13 cellular contexts compared by ENCODE assay signal in the genomic region with DNA sequence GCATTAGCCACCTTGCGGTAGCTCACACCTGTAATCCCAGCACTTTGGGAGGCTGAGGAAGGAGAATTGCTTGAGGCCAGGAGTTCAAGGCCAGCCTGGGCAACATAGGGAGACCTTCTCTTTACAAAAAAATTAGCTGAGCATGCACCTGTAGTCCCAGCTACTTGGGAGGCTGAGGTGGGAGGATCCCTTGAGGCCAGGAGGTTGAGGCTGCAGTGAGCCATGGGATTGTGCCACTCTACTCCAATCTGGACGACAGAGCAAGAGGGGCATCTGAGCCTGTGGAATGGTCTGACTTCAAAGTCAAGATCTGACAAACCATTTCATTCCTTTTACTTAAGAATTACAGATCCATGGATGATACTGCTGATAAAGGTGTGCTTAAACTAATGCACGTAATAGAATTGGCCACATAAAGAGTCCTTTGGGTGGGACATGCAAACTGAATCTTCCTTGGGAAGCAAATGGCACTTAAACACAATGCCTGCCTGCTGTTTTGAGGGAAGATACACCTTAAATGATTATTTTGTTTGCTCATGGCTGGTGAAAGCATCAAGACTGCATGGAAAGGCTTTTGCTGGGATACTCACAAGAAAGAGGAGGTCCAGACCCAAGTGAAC. TPM values are rescaled to one million over a fixed set of nuclear protein-coding genes. Genes with fewer than 3 reads are reported as not detected.
A peak's percentile ranks its signal among the peaks of the same experiment; 100 is the strongest.
DNase-seq lines count a peak whose midpoint lies in the region; ATAC-seq, FAIRE-seq and TF ChIP-seq lines count a peak whose summit lies in the region.
"Had no signal": no experiment of that assay in that cellular context is flagged by ENCODE, and none has a peak within 500 bp of the region (broad histone marks: within the 10 kb centered on the region; RNA-seq: fewer than 3 reads in every experiment).

No MANE protein-coding gene starts in this region.

- DNase-seq in left ventricle myocardium superior (peak; percentile 6), cardiac septum (ENCODE audit: low spot score) (no peak), GM12892 (ENCODE audit: insufficient read length) (no peak), mesenteric fat pad (ENCODE audit: low spot score) (peak; percentile 20), upper lobe of right lung (peak; percentile 5), midbrain (lab: John Stamatoyannopoulos, UW) (no peak)
- no peak for DNase-seq in activated T-cell treated with anti-CD3 and anti-CD28 coated beads, Interleukin-2, amount 50 U/mL, for 24 hours
- DNase-seq: DMS53, GM23248 had no signal

- no peaks in the 10 kb centered on the region for H3K27me3 Mint-ChIP-seq in activated T-cell treated with anti-CD3 and anti-CD28 coated beads, Interleukin-2, amount 50 U/mL, for 24 hours

- peaks cover 14% of the 10 kb centered on the region for H3K4me1 ChIP-seq in upper lobe of right lung

- TF ChIP-seq POLR2A in GM12892 (IDR thresholded peaks at IDR 0.05; ENCODE audit: low read depth, low read length): no peak

- ATAC-seq in left ventricle myocardium superior (no peak), upper lobe of right lung (no peak)
- ATAC-seq: GM12878, HCT116 had no signal

- no peak overlapping the region for H3K4me3 ChIP-seq in upper lobe of right lung
- H3K4me3 ChIP-seq: GM12878, GM23248 had no signal

- no peak for TF ChIP-seq CTCF in upper lobe of right lung (IDR thresholded peaks at IDR 0.05)

- intact Hi-C loops in left ventricle myocardium superior (cut with micrococcal nuclease) (no loop called here), cardiac septum (cut with DNase I) (no loop called here), upper lobe of right lung (cut with DNase I) (no loop called here)

- H3K4me3 Mint-ChIP-seq in activated T-cell treated with anti-CD3 and anti-CD28 coated beads, Interleukin-2, amount 50 U/mL, for 24 hours: no peak overlapping the region

- no peak overlapping the region for H3K27ac Mint-ChIP-seq in activated T-cell treated with anti-CD3 and anti-CD28 coated beads, Interleukin-2, amount 50 U/mL, for 24 hours

- H3K9me3 Mint-ChIP-seq in activated T-cell treated with anti-CD3 and anti-CD28 coated beads, Interleukin-2, amount 50 U/mL, for 24 hours: no peaks in the 10 kb centered on the region

- no peak overlapping the region for H3K27ac ChIP-seq in upper lobe of right lung
- H3K27ac ChIP-seq: GM23248 had no signal

- peak; percentile 54 for FAIRE-seq in GM12892 (lab: Jason Lieb, UNC)
- FAIRE-seq: GM12878, H54, HTR-8/SVneo had no signal

- peaks cover 20% of the 10 kb centered on the region for H3K4me1 Mint-ChIP-seq in activated T-cell treated with anti-CD3 and anti-CD28 coated beads, Interleukin-2, amount 50 U/mL, for 24 hours (ENCODE audit: low read depth)

- no peaks in the 10 kb centered on the region for H3K27me3 ChIP-seq in upper lobe of right lung

- H3K36me3 Mint-ChIP-seq in activated T-cell treated with anti-CD3 and anti-CD28 coated beads, Interleukin-2, amount 50 U/mL, for 24 hours (ENCODE audit: low read depth): peaks cover 51% of the 10 kb centered on the region

- H3K9me3 ChIP-seq in upper lobe of right lung: no peaks in the 10 kb centered on the region

- H3K36me3 ChIP-seq in upper lobe of right lung: peaks cover 17% of the 10 kb centered on the region

RNA-seq across cellular contexts. Expression of a gene that starts 2.5 kb away (rescaled TPM):
- total RNA-seq in left ventricle myocardium superior: 20.8 TPM
- total RNA-seq in cardiac septum: 19.0 TPM
- polyA plus RNA-seq in GM12892 (2012; ENCODE audit: missing spikeins): 4.4 TPM
- total RNA-seq in mesenteric fat pad: 9.8 TPM
- total RNA-seq in upper lobe of right lung: 8.5 TPM

RNA-seq across cellular contexts. Expression of a gene that starts 47.0 kb away (rescaled TPM):
- total RNA-seq in left ventricle myocardium superior (3.8 TPM), cardiac septum (4.0 TPM), mesenteric fat pad (7.5 TPM), upper lobe of right lung (4.9 TPM)
- 7.5 TPM for polyA plus RNA-seq in GM12892 (2012; ENCODE audit: missing spikeins)

Comparison
In these comparisons a context has a peak if more than half of its experiments do, and no peak if none do; other contexts are left out.
1. DNase-seq: peak in left ventricle myocardium superior (single experiment), mesenteric fat pad (single experiment) and upper lobe of right lung (single experiment); none in cardiac septum (single experiment), GM12892 (single experiment), activated T-cell treated with anti-CD3 and anti-CD28 coated beads, Interleukin-2, amount 50 U/mL, for 24 hours (single experiment) and midbrain (single experiment).